Comparison of ENCODE assay signal across 24 cellular contexts in the genomic region with DNA sequence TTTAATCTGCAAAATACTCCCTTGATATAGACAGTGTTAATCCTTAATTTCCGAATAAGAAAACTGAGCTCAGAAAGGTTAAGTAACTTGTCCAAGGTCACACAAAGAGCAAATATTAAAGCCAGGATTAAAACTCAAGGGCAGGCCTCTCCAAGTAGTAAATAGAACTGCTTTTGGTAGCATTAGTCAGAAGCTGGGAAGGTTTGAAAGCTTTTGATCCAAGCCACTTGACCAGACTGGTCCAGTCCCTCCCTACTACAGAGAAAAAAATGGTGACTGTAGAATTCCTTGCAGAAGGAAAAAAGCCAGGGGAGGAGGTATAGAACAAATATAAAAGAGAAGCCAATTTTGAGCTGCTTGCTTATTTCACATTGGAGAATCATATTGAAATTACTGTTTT.
"Had no signal": no experiment of that assay in that cellular context is flagged by ENCODE, and none has a peak within 500 bp of the region (broad histone marks: within the 10 kb centered on the region; RNA-seq: fewer than 3 reads in every experiment).

No MANE protein-coding gene starts in this region.

- H3K27ac ChIP-seq: coronary artery, esophagus muscularis mucosa, hepatocyte, psoas muscle, right lobe of liver, stomach, thoracic aorta, transverse colon had no signal

- H3K4me3 ChIP-seq: coronary artery, esophagus muscularis mucosa, hepatocyte, lung, psoas muscle, right lobe of liver, stomach, thoracic aorta, transverse colon had no signal

- H3K79me2 ChIP-seq: hepatocyte had no signal

- H3K36me3 ChIP-seq: esophagus muscularis mucosa, right lobe of liver, stomach, thoracic aorta, transverse colon had no signal

- DNase-seq: central memory CD4-positive, alpha-beta T cell; effector CD4-positive, alpha-beta T cell; endodermal cell; foreskin melanocyte; head of caudate nucleus; kidney glomerular epithelial cell; left ventricle myocardium superior; mesendoderm; naive thymus-derived CD4-positive, alpha-beta T cell; nephron progenitor cell; psoas muscle; retina; right lobe of liver; stimulated activated CD4-positive, alpha-beta T cell treated with anti-CD3 and anti-CD28 coated beads, Interleukin-2, amount 100 ng/mL, for 24 hours; stimulated activated CD4-positive, alpha-beta T cell treated with anti-CD3 and anti-CD28 coated beads, Interleukin-4, amount 100 ng/mL, for 4 hours; stimulated activated naive CD4-positive, alpha-beta T cell; stomach; substantia nigra; transverse colon had no signal

- H2AFZ ChIP-seq: hepatocyte had no signal

- H3K9me3 ChIP-seq: psoas muscle, right lobe of liver, transverse colon had no signal

- H3K4me1 ChIP-seq: esophagus muscularis mucosa, psoas muscle, right lobe of liver, stomach, transverse colon had no signal

- H3K4me2 ChIP-seq: hepatocyte had no signal

- H3K27me3 ChIP-seq: esophagus muscularis mucosa, hepatocyte, right lobe of liver, stomach, transverse colon had no signal
